In genomic region chr9:94870465-94870792, GRCh38 we compare ENCODE assay signal across 15 cellular contexts.
A peak's percentile ranks its signal among the peaks of the same experiment; 100 is the strongest.
DNase-seq lines count a peak whose midpoint lies in the region; ATAC-seq, FAIRE-seq and TF ChIP-seq lines count a peak whose summit lies in the region.
"Had no signal": no experiment of that assay in that cellular context is flagged by ENCODE, and none has a peak within 500 bp of the region (broad histone marks: within the 10 kb centered on the region; RNA-seq: fewer than 3 reads in every experiment).

No MANE protein-coding gene starts in this region.

- no peaks in the 10 kb centered on the region for H3K36me3 ChIP-seq in neuronal stem cell (replicated peaks in 1 of 2; ENCODE audit: control insufficient read depth in 2 of 2, insufficient read depth in 2 of 2, low read length in 2 of 2)
- H3K36me3 ChIP-seq: neural progenitor cell had no signal

- no peak for TF ChIP-seq POLR2A in A549 (IDR thresholded peaks at IDR 0.05; ENCODE audit: low read length)

- 91% methylated on average over 3 of the region's 3 CpGs for WGBS in A549 (ENCODE audit: missing lambda C conversion rate)
- WGBS in neuronal stem cell (ENCODE audit: extremely low coverage in 2 of 2, insufficient read length in 2 of 2, insufficient replicate concordance in 1 of 2), 2 donors: no CpG with 5 or more reads among the region's 3 CpGs

- H2AK5ac ChIP-seq in neuronal stem cell (ENCODE audit: low read depth, low read length): no peak overlapping the region

- no peak overlapping the region for H3K9ac ChIP-seq in neuronal stem cell (ENCODE audit: low read depth, low read length, poor library complexity)
- H3K9ac ChIP-seq: neural progenitor cell had no signal

- H3K36me3 Mint-ChIP-seq in chondrocyte (ENCODE audit: low read depth): no peaks in the 10 kb centered on the region
- H3K36me3 Mint-ChIP-seq: neural progenitor cell had no signal

- TF ChIP-seq CTCF in A549 (IDR thresholded peaks at IDR 0.05) (no peak), chondrocyte (IDR thresholded peaks at IDR 0.05) (no peak), GM13976 (IDR thresholded peaks at IDR 0.05; ENCODE audit: borderline replicate concordance, control extremely low read depth, extremely low read depth, insufficient read depth, missing control alignments) (no peak)

- no peak for FAIRE-seq in A549 (lab: Jason Lieb, UNC)
- FAIRE-seq: G401.6 had no signal

- H3K4me2 ChIP-seq in A549 (peak overlapping the region; percentile 1; the same call in 2 of the 3 replicates), neuronal stem cell (ENCODE audit: insufficient read depth, low read length, poor library complexity, severe bottlenecking) (no peak overlapping the region)
- H3K4me2 ChIP-seq: neural progenitor cell had no signal

- POLR2A ChIA-PET in A549 (lab: Yijun Ruan, JAX): interaction anchor here (0.6 kb wide), 1 partner anchor 150 kb away, joined by 3 read pairs; no protein-coding TSS in a partner anchor

- H3K9me3 ChIP-seq in A549 (no peaks in the 10 kb centered on the region), neuronal stem cell (replicated peaks in 1 of 2; ENCODE audit: control insufficient read depth in 2 of 2, insufficient read depth in 1 of 2, low read depth in 1 of 2, low read length in 2 of 2) (no peaks in the 10 kb centered on the region)

- H3K27ac ChIP-seq in A549 (peak overlapping the region; percentile 94 to 97), neuronal stem cell (replicated peaks; ENCODE audit: low read length) (no peak overlapping the region)
- H3K27ac ChIP-seq: C4-2B, neural progenitor cell had no signal

- H3K4me1 Mint-ChIP-seq in chondrocyte (ENCODE audit: low read depth): peaks cover 91% of the 10 kb centered on the region

- no peaks in the 10 kb centered on the region for H3K27me3 ChIP-seq in neuronal stem cell (ENCODE audit: control insufficient read depth in 3 of 3, insufficient read depth in 3 of 3, low read depth in 1 of 3, low read length in 3 of 3)
- H3K27me3 ChIP-seq: neural progenitor cell had no signal

- no peak overlapping the region for H2BK12ac ChIP-seq in neuronal stem cell (ENCODE audit: low read length)

- CTCF ChIA-PET in A549 (lab: Yijun Ruan, JAX): no interaction called here

- no peak for TF ChIP-seq EP300 in A549 (IDR thresholded peaks at IDR 0.05)

- H3K27ac Mint-ChIP-seq in chondrocyte (ENCODE audit: unreplicated experiment): peak overlapping the region; percentile 7
- H3K27ac Mint-ChIP-seq: neural progenitor cell had no signal

- H2BK120ac ChIP-seq in neuronal stem cell (ENCODE audit: low read depth, low read length): no peak overlapping the region

- no peak overlapping the region for H3K18ac ChIP-seq in neuronal stem cell (ENCODE audit: low read length)

- no peak overlapping the region for H3K4me3 Mint-ChIP-seq in chondrocyte (ENCODE audit: unreplicated experiment)
- H3K4me3 Mint-ChIP-seq: IgD-negative memory B cell, neural progenitor cell had no signal

- H2BK15ac ChIP-seq in neuronal stem cell (ENCODE audit: low read length): no peak overlapping the region

- ATAC-seq in A549 (no peak), HG03039 (IDR thresholded peaks at IDR 0.05; ENCODE audit: unreplicated experiment) (no peak)

- DNase-seq in A549 (ENCODE audit: low read depth in 1 of 2, low spot score in 1 of 2) (no peak), Daoy (ENCODE audit: low read depth) (peak; percentile 79), chondrocyte (ENCODE audit: low spot score) (no peak), neuronal stem cell (ENCODE audit: low spot score) (no peak), GM13976 (ENCODE audit: low spot score) (no peak), HuH-7 (ENCODE audit: low spot score) (no peak), NCI-H446 (lab: John Stamatoyannopoulos, UW) (no peak)
- DNase-seq: aorta, NCI-H1436, NCI-H524 had no signal

- no peaks in the 10 kb centered on the region for H3K79me1 ChIP-seq in neuronal stem cell (ENCODE audit: low read depth, low read length)

- no peak overlapping the region for H2BK5ac ChIP-seq in neuronal stem cell (ENCODE audit: low read length)

- H3K4me3 ChIP-seq in A549: no peak overlapping the region
- no peak overlapping the region for H3K4me3 ChIP-seq in neuronal stem cell (ENCODE audit: low read length in 2 of 2)
- H3K4me3 ChIP-seq: neural progenitor cell had no signal

- no peak for TF ChIP-seq RAD21 in A549 (conservative IDR thresholded peaks at IDR 0.05 in 1 of 2, IDR thresholded peaks at IDR 0.05 in 1 of 2)

- H3K4ac ChIP-seq in neuronal stem cell (ENCODE audit: low read length): no peak overlapping the region

- no peak overlapping the region for H3K14ac ChIP-seq in neuronal stem cell (ENCODE audit: low read length)

- in situ Hi-C loops in GM13976 (cut with MboI; ENCODE audit: low sequenced_read_pairs, unreplicated experiment): no loop called here

- H3K4me1 ChIP-seq in A549 (peaks cover 92% of the 10 kb centered on the region), neuronal stem cell (ENCODE audit: control insufficient read depth in 2 of 2, insufficient read depth in 1 of 2, low read depth in 1 of 2, low read length in 2 of 2) (peaks cover 17% of the 10 kb centered on the region in 2 donors)

- H2AFZ ChIP-seq in neuronal stem cell (ENCODE audit: low read length): no peak overlapping the region
- H2AFZ ChIP-seq: neural progenitor cell had no signal

- H3K23ac ChIP-seq in neuronal stem cell (ENCODE audit: low read depth, low read length, poor library complexity): no peak overlapping the region

- no peaks in the 10 kb centered on the region for H3K27me3 Mint-ChIP-seq in chondrocyte (ENCODE audit: low read depth)
- H3K27me3 Mint-ChIP-seq: IgD-negative memory B cell had no signal

- H3K9me3 Mint-ChIP-seq in chondrocyte (ENCODE audit: low read depth): no peaks in the 10 kb centered on the region
- H3K9me3 Mint-ChIP-seq: neural progenitor cell had no signal

- no peak overlapping the region for H4K91ac ChIP-seq in neuronal stem cell (ENCODE audit: low read depth, low read length, poor library complexity)

- peak overlapping the region; percentile 98 for H4K8ac ChIP-seq in neuronal stem cell (ENCODE audit: low read depth, low read length)

TF ChIP-seq in A549, 52 proteins besides CTCF, POLR2A, EP300 and RAD21:
- TF ChIP-seq HOXB13 (CRISPR knock-in tag; IDR thresholded peaks at IDR 0.05; ENCODE audit: low read depth) (0 out of 2 replicates have a peak, but pooled peaks have one; percentile 20), POLR2AphosphoS2 (conservative IDR thresholded peaks at IDR 0.05; ENCODE audit: low read length) (no peak), ZNF302 (CRISPR knock-in tag; IDR thresholded peaks at IDR 0.05) (0 out of 2 replicates have a peak, but pooled peaks have one; percentile 27)
TF ChIP-seq in A549: peak in this region for 2.
